ENCODE assay signal across 15 cellular contexts in the genomic region with DNA sequence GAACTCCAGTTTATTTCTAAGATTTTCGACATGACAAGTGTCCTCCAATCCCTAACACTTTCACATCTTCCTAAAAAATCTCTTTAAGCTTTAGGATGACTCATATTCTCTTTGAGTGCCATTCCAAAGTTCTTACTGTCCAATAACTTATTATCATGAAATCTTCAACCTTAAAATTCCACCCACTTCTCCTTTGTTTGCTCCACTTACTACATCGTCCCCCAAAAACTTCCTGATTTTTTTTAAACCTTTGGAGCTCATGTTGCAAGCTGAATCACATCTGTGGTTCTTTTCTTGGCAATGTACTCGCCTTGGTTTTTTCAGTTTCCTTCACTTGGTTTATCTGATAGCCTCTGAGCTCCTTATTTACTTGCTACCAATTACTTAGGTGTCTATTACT. TPM values are rescaled to one million over a fixed set of nuclear protein-coding genes. Genes with fewer than 3 reads are reported as not detected.
DNase-seq lines count a peak whose midpoint lies in the region; ATAC-seq, FAIRE-seq and TF ChIP-seq lines count a peak whose summit lies in the region.
"Had no signal": no experiment of that assay in that cellular context is flagged by ENCODE, and none has a peak within 500 bp of the region (broad histone marks: within the 10 kb centered on the region; RNA-seq: fewer than 3 reads in every experiment).

No MANE protein-coding gene starts in this region.

- H3K14ac ChIP-seq in IMR-90 (replicated peaks; ENCODE audit: low read depth, low read length) (no peak overlapping the region), H9 (ENCODE audit: insufficient read depth, low read length) (no peak overlapping the region)

- no peak overlapping the region for H2AFZ ChIP-seq in IMR-90 (replicated peaks; ENCODE audit: low read length, poor library complexity)
- H2AFZ ChIP-seq in K562 (ENCODE audit: low read depth, low read length) = no peak overlapping the region
- H2AFZ ChIP-seq in H9 (ENCODE audit: low read length) = no peak overlapping the region
- H2AFZ ChIP-seq: parathyroid adenoma had no signal

- H3K18ac ChIP-seq in IMR-90 (ENCODE audit: low read depth, low read length) (no peak overlapping the region), H9 (ENCODE audit: insufficient read length, low read depth, low read length) (no peak overlapping the region)

- whole genome bisulfite sequencing in IMR-90 (ENCODE audit: extremely low coverage in 2 of 2, insufficient read length in 1 of 2), 2 experiments = 0% methylated on average over 1 of the region's 3 CpGs; no CpG with 5 or more reads in 1 of the 2 experiments
- WGBS in K562 (ENCODE audit: insufficient coverage, low coverage, missing lambda C conversion rate) = 0% methylated on average over 3 of the region's 3 CpGs
- WGBS in H9 (ENCODE audit: extremely low coverage, insufficient read length, low lambda C conversion rate) = 100% methylated on average over 1 of the region's 3 CpGs

- in situ Hi-C loops in IMR-90 (cut with MboI; ENCODE audit: low sequenced_read_pairs) = no loop called here
- in situ Hi-C loops in K562 (cut with MboI) = no loop called here

- no peak overlapping the region for H2AK9ac ChIP-seq in IMR-90 (replicated peaks; ENCODE audit: low read depth, low read length, poor library complexity)

- TF ChIP-seq RAD21 in IMR-90 (IDR thresholded peaks at IDR 0.05; ENCODE audit: low read length) (no peak), K562 (CRISPR knock-in tag; conservative IDR thresholded peaks at IDR 0.05 in 1 of 2, IDR thresholded peaks at IDR 0.05 in 1 of 2) (no peak)

- CTCF ChIA-PET in IMR-90 (lab: Yijun Ruan, JAX) (no interaction called here), K562 (lab: Yijun Ruan, JAX; ENCODE audit: low intra/inter-chr PET ratio) (no interaction called here)

- H3K56ac ChIP-seq in IMR-90 (ENCODE audit: extremely low read depth, insufficient read depth, low read length) = no peak overlapping the region
- no peak overlapping the region for H3K56ac ChIP-seq in H9 (ENCODE audit: insufficient read length, low read depth, low read length)

- H3K4me3 ChIP-seq in AG10803 (ENCODE audit: low read length) = no peak overlapping the region
- no peak overlapping the region for H3K4me3 ChIP-seq in IMR-90 (ENCODE audit: insufficient read depth, low read depth, low read length)
- no peak overlapping the region for H3K4me3 ChIP-seq in K562

- no peak overlapping the region for H3K4ac ChIP-seq in IMR-90 (ENCODE audit: low read depth, low read length)
- no peak overlapping the region for H3K4ac ChIP-seq in H9 (ENCODE audit: low read depth, low read length)

- peaks cover 3% of the 10 kb centered on the region; the same call in 1 of the 2 replicates for H3K9me1 ChIP-seq in IMR-90 (ENCODE audit: insufficient read depth, low read length)
- H3K9me1 ChIP-seq in K562 (ENCODE audit: control insufficient read depth, insufficient read depth, low read length) = no peaks in the 10 kb centered on the region

- no peaks in the 10 kb centered on the region for H3K9me3 Mint-ChIP-seq in H9
- H3K9me3 Mint-ChIP-seq: activated naive CD8-positive, alpha-beta T cell treated with anti-CD3 and anti-CD28 coated beads, Interleukin-2, amount 10 ng/mL, durations not matched to agents 7 days and 5 days; CD14-positive monocyte had no signal

- H4K5ac ChIP-seq in IMR-90 (ENCODE audit: low read depth, low read length) = no peak overlapping the region
- H4K5ac ChIP-seq in H9 (ENCODE audit: insufficient read length, low read depth, low read length) = no peak overlapping the region

- H3K79me1 ChIP-seq in IMR-90 (ENCODE audit: low read depth in 1 of 2, low read length in 2 of 2) (no peaks in the 10 kb centered on the region), H9 (ENCODE audit: insufficient read depth, low read depth, low read length, poor library complexity, severe bottlenecking) (no peaks in the 10 kb centered on the region)

- dilution Hi-C loops in IMR-90 (cut with HindIII; ENCODE audit: low sequenced_read_pairs, unreplicated experiment) = no loop called here

- DNase-seq in AG10803 (ENCODE audit: low read depth) = peak; percentile 94
- DNase-seq in IMR-90 = peak; percentile 92
- DNase-seq in K562 (ENCODE audit: extremely low read depth in 1 of 4, low spot score in 3 of 4) = no peak
- DNase-seq in kidney tubule cell (ENCODE audit: low spot score) = peak; percentile 77
- DNase-seq in DMS153 treated with DMSO at 0.1 percent for 48 hours (lab: John Stamatoyannopoulos, UW; ENCODE audit: unreplicated experiment) = no peak
- DNase-seq in activated T-cell treated with anti-CD3 and anti-CD28 coated beads, Interleukin-2, amount 50 U/mL, for 48 hours = no peak
- DNase-seq in H9 = no peak
- DNase-seq in NCI-H2081 treated with DMSO at 0.1 percent for 48 hours (lab: John Stamatoyannopoulos, UW) = no peak
- DNase-seq: activated naive CD8-positive, alpha-beta T cell treated with anti-CD3 and anti-CD28 coated beads, Interleukin-2, amount 10 ng/mL, durations not matched to agents 7 days and 5 days; MM.1S; NCI-H446; RPMI8226; stimulated activated naive B cell treated with anti-CD40 and anti-IgM and Interleukin-4, amounts not matched to agents 10 μg/mL and 1 μg/mL and 100 μg/mL, for 72 hours had no signal

- H3K36me3 ChIP-seq in IMR-90 (ENCODE audit: control insufficient read depth, insufficient read depth, low read length) (no peaks in the 10 kb centered on the region), K562 (ENCODE audit: control insufficient read depth, insufficient read depth, low read length) (no peaks in the 10 kb centered on the region)

- H2BK120ac ChIP-seq in IMR-90 (ENCODE audit: low read depth, low read length) (no peak overlapping the region), H9 (ENCODE audit: low read depth, low read length, poor library complexity, severe bottlenecking) (no peak overlapping the region)

- H4K91ac ChIP-seq in IMR-90 (ENCODE audit: insufficient read depth, low read depth, low read length) (no peak overlapping the region), H9 (ENCODE audit: insufficient read length, low read depth, low read length) (no peak overlapping the region)

- TF ChIP-seq CTCF in AG10803 (conservative IDR thresholded peaks at IDR 0.05; ENCODE audit: low read length) (no peak), IMR-90 (conservative IDR thresholded peaks at IDR 0.05; ENCODE audit: low read depth, low read length) (no peak), K562 (IDR thresholded peaks at IDR 0.05 in 2 of 3, conservative IDR thresholded peaks at IDR 0.05 in 1 of 3; ENCODE audit: insufficient read depth in 2 of 3, low read depth in 1 of 3, low read length in 3 of 3) (no peak), H9 (conservative IDR thresholded peaks at IDR 0.05) (no peak)

- TF ChIP-seq EP300 in K562 (IDR thresholded peaks at IDR 0.05; ENCODE audit: low read length) = no peak

- H3K9ac ChIP-seq in IMR-90 (ENCODE audit: low read depth, low read length) (no peak overlapping the region), K562 (ENCODE audit: insufficient read depth in 1 of 2, low read depth in 2 of 2, low read length in 2 of 2) (no peak overlapping the region), H9 (ENCODE audit: extremely low read depth, insufficient read length, low read length) (no peak overlapping the region)
- H3K9ac ChIP-seq: parathyroid adenoma had no signal

- H3K23me2 ChIP-seq in H9 (ENCODE audit: insufficient read length, low read depth, low read length, poor library complexity, severe bottlenecking) = no peaks in the 10 kb centered on the region

- no peak overlapping the region for H2BK20ac ChIP-seq in IMR-90 (ENCODE audit: low read depth, low read length)
- H2BK20ac ChIP-seq in H9 (ENCODE audit: low read depth, low read length, poor library complexity, severe bottlenecking) = no peak overlapping the region

- H3K79me2 ChIP-seq in K562 (ENCODE audit: control insufficient read depth, insufficient read depth, low read length) (no peaks in the 10 kb centered on the region), H9 (ENCODE audit: insufficient read depth, low read length) (no peaks in the 10 kb centered on the region)
- H3K79me2 ChIP-seq: parathyroid adenoma had no signal

- H2BK12ac ChIP-seq in H9 (ENCODE audit: insufficient read length, low read depth, low read length) = no peak overlapping the region

- H3K4me3 Mint-ChIP-seq in H9 = no peak overlapping the region
- H3K4me3 Mint-ChIP-seq: activated naive CD8-positive, alpha-beta T cell treated with anti-CD3 and anti-CD28 coated beads, Interleukin-2, amount 10 ng/mL, durations not matched to agents 7 days and 5 days; CD14-positive monocyte; stimulated activated naive B cell treated with anti-CD40 and anti-IgM and Interleukin-4, amounts not matched to agents 10 μg/mL and 1 μg/mL and 100 μg/mL, for 72 hours had no signal

- TF ChIP-seq POLR2A in IMR-90 (IDR thresholded peaks at IDR 0.05; ENCODE audit: low read depth, low read length) (no peak), K562 (conservative IDR thresholded peaks at IDR 0.05) (no peak)

- ATAC-seq in IMR-90 (ENCODE audit: low read depth) = peak; percentile 67
- no peak for ATAC-seq in K562
- ATAC-seq: stimulated activated naive B cell treated with anti-CD40 and anti-IgM and Interleukin-4, amounts not matched to agents 10 μg/mL and 1 μg/mL and 100 μg/mL, for 72 hours had no signal

- H4K20me1 ChIP-seq in IMR-90 (ENCODE audit: insufficient read depth, low read length) (peaks cover 3% of the 10 kb centered on the region; the same call in 1 of the 2 replicates), K562 (replicated peaks; ENCODE audit: control insufficient read depth, insufficient read depth, low read length) (no peaks in the 10 kb centered on the region), H9 (ENCODE audit: control insufficient read depth, insufficient read depth, insufficient read length) (no peaks in the 10 kb centered on the region)

- no peak overlapping the region for H2BK15ac ChIP-seq in IMR-90 (ENCODE audit: low read depth, low read length)
- H2BK15ac ChIP-seq in H9 (ENCODE audit: low read depth, low read length) = no peak overlapping the region

- H4K8ac ChIP-seq in IMR-90 (ENCODE audit: low read depth in 2 of 2, low read length in 2 of 2) = no peak overlapping the region
- H4K8ac ChIP-seq in H9 (replicated peaks; ENCODE audit: insufficient read length, low read depth, low read length) = no peak overlapping the region

- no peak overlapping the region for H2BK5ac ChIP-seq in IMR-90 (ENCODE audit: low read depth, low read length, poor library complexity, severe bottlenecking)
- H2BK5ac ChIP-seq in H9 (ENCODE audit: insufficient read length, low read length) = no peak overlapping the region

- H3K4me2 ChIP-seq in IMR-90 (ENCODE audit: low read depth, low read length) = peak overlapping the region; percentile 61; the same call in 1 of the 2 replicates
- no peak overlapping the region for H3K4me2 ChIP-seq in K562 (ENCODE audit: insufficient read depth, low read length)
- no peak overlapping the region for H3K4me2 ChIP-seq in H9 (ENCODE audit: insufficient read depth, insufficient read length, low read length)

- H3K4me1 Mint-ChIP-seq in H9 = peaks cover 5 to 10% of the 10 kb centered on the region in 2 experiments; a peak in 3 of 4 replicates
- H3K4me1 Mint-ChIP-seq: activated naive CD8-positive, alpha-beta T cell treated with anti-CD3 and anti-CD28 coated beads, Interleukin-2, amount 10 ng/mL, durations not matched to agents 7 days and 5 days; CD14-positive monocyte; stimulated activated naive B cell treated with anti-CD40 and anti-IgM and Interleukin-4, amounts not matched to agents 10 μg/mL and 1 μg/mL and 100 μg/mL, for 72 hours had no signal

- no peak overlapping the region for H3T11ph ChIP-seq in H9 (ENCODE audit: low read length)

- H3K27me3 ChIP-seq in IMR-90 (ENCODE audit: control insufficient read depth, insufficient read depth, low read length) = peaks cover 1% of the 10 kb centered on the region; the same call in 1 of the 2 replicates
- H3K27me3 ChIP-seq in K562 (ENCODE audit: control insufficient read depth in 2 of 2, insufficient read depth in 2 of 2, low read length in 2 of 2) = peaks cover 0 to 2% of the 10 kb centered on the region in 2 experiments; a peak in 3 of 5 replicates
- H3K27me3 ChIP-seq in H9 (ENCODE audit: insufficient read depth, low read length) = no peaks in the 10 kb centered on the region

- H3K9me3 ChIP-seq in IMR-90 (ENCODE audit: control insufficient read depth, insufficient read depth, low read length) (no peaks in the 10 kb centered on the region), K562 (replicated peaks; ENCODE audit: control insufficient read depth, insufficient read depth, low read depth, low read length) (no peaks in the 10 kb centered on the region), H9 (ENCODE audit: control insufficient read depth, low read depth, low read length) (no peaks in the 10 kb centered on the region)

- no peaks in the 10 kb centered on the region for H3K27me3 Mint-ChIP-seq in H9 (ENCODE audit: low read depth)

- intact Hi-C loops in IMR-90 (cut with micrococcal nuclease) (no loop called here), K562 (cut with micrococcal nuclease) (no loop called here)

- FAIRE-seq in K562 (lab: Jason Lieb, UNC) = no peak

- POLR2A ChIA-PET in IMR-90 (lab: Charles Lee; ENCODE audit: unreplicated experiment) = no interaction called here
- POLR2A ChIA-PET in K562 (lab: Yijun Ruan, JAX) = interaction anchor here (1.2 kb wide), 1 partner anchor 40 kb away, joined by 3 read pairs; no protein-coding TSS in a partner anchor

- H3K27ac Mint-ChIP-seq in H9 = no peak overlapping the region
- H3K27ac Mint-ChIP-seq: activated naive CD8-positive, alpha-beta T cell treated with anti-CD3 and anti-CD28 coated beads, Interleukin-2, amount 10 ng/mL, durations not matched to agents 7 days and 5 days; CD14-positive monocyte; stimulated activated naive B cell treated with anti-CD40 and anti-IgM and Interleukin-4, amounts not matched to agents 10 μg/mL and 1 μg/mL and 100 μg/mL, for 72 hours had no signal

- BruUV-seq in IMR-90 (replicated peaks; lab: Mats Ljungman, UMichigan) = no TSS peak
- no TSS peak for BruUV-seq in K562 (replicated peaks; lab: Mats Ljungman, UMichigan)

- no peaks in the 10 kb centered on the region for H3K36me3 Mint-ChIP-seq in H9 (ENCODE audit: insufficient read depth in 1 of 3, low read depth in 3 of 3)
- H3K36me3 Mint-ChIP-seq: activated naive CD8-positive, alpha-beta T cell treated with anti-CD3 and anti-CD28 coated beads, Interleukin-2, amount 10 ng/mL, durations not matched to agents 7 days and 5 days; CD14-positive monocyte; stimulated activated naive B cell treated with anti-CD40 and anti-IgM and Interleukin-4, amounts not matched to agents 10 μg/mL and 1 μg/mL and 100 μg/mL, for 72 hours had no signal

- peaks cover 3% of the 10 kb centered on the region for H3K4me1 ChIP-seq in IMR-90 (ENCODE audit: control insufficient read depth, insufficient read depth, low read length)
- no peaks in the 10 kb centered on the region for H3K4me1 ChIP-seq in K562 (replicated peaks in 1 of 2; ENCODE audit: control insufficient read depth in 2 of 2, insufficient read depth in 2 of 2, low read length in 2 of 2)
- no peaks in the 10 kb centered on the region for H3K4me1 ChIP-seq in H9 (ENCODE audit: insufficient read depth, low read length)
- H3K4me1 ChIP-seq: parathyroid adenoma had no signal

- H3K23ac ChIP-seq in IMR-90 (ENCODE audit: low read depth, low read length) (no peak overlapping the region), H9 (ENCODE audit: insufficient read length, low read depth, low read length) (no peak overlapping the region)

- H2AK5ac ChIP-seq in IMR-90 (ENCODE audit: low read depth, low read length) = no peak overlapping the region
- H2AK5ac ChIP-seq in H9 (ENCODE audit: insufficient read length, low read length) = no peak overlapping the region

- H3K27ac ChIP-seq in IMR-90 (ENCODE audit: insufficient read depth, low read length) (no peak overlapping the region), K562 (ENCODE audit: extremely low read depth, low read depth, low read length) (no peak overlapping the region), H9 (ENCODE audit: insufficient read length, low read depth, low read length) (no peak overlapping the region)
- H3K27ac ChIP-seq: parathyroid adenoma had no signal

RNA-seq across cellular contexts. Expression of a gene that starts 39.2 kb away (rescaled TPM):
- total RNA-seq in IMR-90 (2012; rRNA removed) (16.8 and 18.9 TPM in 2 replicates), K562 (2014; rRNA removed) (not detected in 2 replicates), K562 (2014; rRNA removed; fragmentation: Illumina TruSeq; extraction: Trizol) (not detected in 2 replicates), K562 (2015; rRNA removed; fragmentation: Illumina TruSeq; extraction: Trizol) (not detected in 2 replicates), K562 (2021) (0.20 TPM in 1 of 2 replicates, not detected in the other), H9 (2021) (0.66 and 0.77 TPM in 2 replicates)
- polyA plus RNA-seq in IMR-90 (2012; rRNA removed) (14.8 and 15.9 TPM in 2 replicates), K562 (2011; rRNA removed) (not detected in 2 replicates), K562 (2014; fragmentation: Illumina TruSeq; extraction: Trizol) (not detected in 2 replicates), K562 (2014; fragmentation: Nextera tagmentation; extraction: Ambion mirVana) (not detected), K562 (2014; rRNA removed) (0.38 TPM in 1 of 2 replicates, not detected in the other)
- 9.1 and 12.2 TPM in 2 replicates for polyA plus RNA-seq in IMR-90 (2012; cell fraction: cytosol; rRNA removed)
- 7.2 and 16.6 TPM in 2 replicates for polyA plus RNA-seq in IMR-90 (2012; cell fraction: nucleus; rRNA removed; ENCODE audit: low replicate concordance)
- not detected in 2 replicates for total RNA-seq in K562 (2011; cell fraction: chromatin; rRNA removed; ENCODE audit: low replicate concordance)
- not detected in 2 replicates for total RNA-seq in K562 (2011; cell fraction: nucleolus; rRNA removed)
- total RNA-seq in K562 (2011; cell fraction: nucleoplasm; rRNA removed) = not detected in 2 replicates
- not detected in 2 replicates for polyA plus RNA-seq in K562 (2011; cell fraction: cytosol; rRNA removed)
- polyA plus RNA-seq in K562 (2011; cell fraction: nucleus; rRNA removed) = not detected in 2 replicates
- not detected in 2 replicates for polyA plus RNA-seq in K562 (2012)
- polyA minus RNA-seq in K562 (2011; rRNA and poly(A)+ RNA removed) = 0.03 TPM in 1 of 2 replicates, not detected in the other
- polyA minus RNA-seq in K562 (2011; cell fraction: cytosol; rRNA and poly(A)+ RNA removed) = not detected in 2 replicates
- not detected in 2 replicates for polyA minus RNA-seq in K562 (2011; cell fraction: nucleus; rRNA and poly(A)+ RNA removed)
- polyA plus RNA-seq: CD14-positive monocyte had no signal

Comparison
In these comparisons a context has a peak if more than half of its experiments do, and no peak if none do; other contexts are left out.
1. DNase-seq: peak in AG10803 (single experiment), IMR-90 (single experiment) and kidney tubule cell (single experiment); none in K562 (0 of 4), DMS153 treated with DMSO at 0.1 percent for 48 hours (single experiment), activated T-cell treated with anti-CD3 and anti-CD28 coated beads, Interleukin-2, amount 50 U/mL, for 48 hours (0 of 2), H9 (single experiment) and NCI-H2081 treated with DMSO at 0.1 percent for 48 hours (single experiment).
2. RNA of a gene that starts 39.2 kb away (total RNA-seq): 16.8 to 18.9 TPM in IMR-90; 0.66 to 0.77 TPM in H9 and 0.20 TPM in K562; every median in the first group is over 10 times any median in the second.